ENCODE assay signal across 24 cellular contexts in the genomic region with DNA sequence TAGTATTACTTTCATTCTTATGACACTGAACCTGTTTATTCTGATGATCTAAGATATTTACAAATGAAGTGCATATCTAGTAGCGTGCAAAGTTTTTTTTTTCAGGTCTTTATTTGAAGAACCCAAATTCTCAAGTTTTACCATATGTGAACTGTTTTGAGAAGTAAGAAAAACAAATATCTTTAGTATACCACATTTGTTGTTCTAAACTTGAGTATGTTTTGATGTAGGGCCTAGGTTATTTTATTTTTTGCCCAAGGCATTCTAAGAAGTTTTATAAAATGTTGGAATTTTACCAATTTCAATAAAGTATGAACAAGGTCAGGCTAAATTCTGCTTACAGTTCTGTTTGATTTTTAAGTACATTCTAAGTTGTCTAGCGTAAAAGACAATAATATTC.
"Had no signal": no experiment of that assay in that cellular context is flagged by ENCODE, and none has a peak within 500 bp of the region (broad histone marks: within the 10 kb centered on the region; RNA-seq: fewer than 3 reads in every experiment).

No MANE protein-coding gene starts in this region.

- H3K27ac ChIP-seq: breast epithelium had no signal

- H3K9me3 Mint-ChIP-seq: activated CD8-positive, alpha-beta T cell treated with anti-CD3 and anti-CD28 coated beads for 36 hours; activated T-cell treated with anti-CD3 and anti-CD28 coated beads, Interleukin-2, amount 50 U/mL, for 24 hours; activated T-helper 1 cell treated with anti-CD3 and anti-CD28 coated beads, Interleukin-12 subunit alpha, Interleukin-12 subunit beta, Interleukin-2, Interleukin-4 antibody, amounts not matched to agents 30 ng/mL and 10 ng/mL and 1 ng/mL, durations not matched to agents 14 hours and 24 hours and 36 hours had no signal

- H3K4me3 Mint-ChIP-seq: activated CD4-positive, alpha-beta T cell treated with anti-CD3 and anti-CD28 coated beads for 36 hours; activated CD8-positive, alpha-beta T cell treated with anti-CD3 and anti-CD28 coated beads for 36 hours; activated naive CD8-positive, alpha-beta T cell; activated T-cell treated with anti-CD3 and anti-CD28 coated beads, Interleukin-2, amount 50 U/mL, for 24 hours; activated T-helper 1 cell treated with anti-CD3 and anti-CD28 coated beads, Interleukin-12 subunit alpha, Interleukin-12 subunit beta, Interleukin-2, Interleukin-4 antibody, amounts not matched to agents 30 ng/mL and 10 ng/mL and 1 ng/mL, durations not matched to agents 14 hours and 24 hours and 36 hours had no signal

- DNase-seq: activated CD4-positive, alpha-beta T cell treated with anti-CD3 and anti-CD28 coated beads for 36 hours; activated CD4-positive, alpha-beta T cell treated with anti-CD3 and anti-CD28 coated beads, Interleukin-2, amount 50 U/mL, for 1 hour; activated CD8-positive, alpha-beta memory T cell treated with anti-CD3 and anti-CD28 coated beads, Interleukin-2, amount 50 U/mL, for 48 hours; activated CD8-positive, alpha-beta T cell treated with anti-CD3 and anti-CD28 coated beads for 36 hours; activated effector memory CD4-positive, alpha-beta T cell treated with Interleukin-2 at 50 U/mL for 16 hours; activated naive CD4-positive, alpha-beta T cell treated with Interleukin-2 at 50 U/mL for 16 hours; activated T-cell treated with anti-CD3 and anti-CD28 coated beads, Interleukin-2, amount 50 U/mL, for 24 hours; caudate nucleus; Kasumi-1; KBM-7; NCI-H1105 treated with DMSO at 0.1 percent for 48 hours; NCI-H1436 treated with DMSO at 0.1 percent for 48 hours; NCI-H187; NCI-H2081; NCI-H510A treated with DMSO at 0.1 percent for 48 hours; NK-92 treated with Interleukin-12 subunit alpha and Interleukin-12 subunit beta, amount 100 ng/mL, for 24 hours; OCI-M1; RPMI8226; SK-N-SH; T-helper 1 cell; WERI-Rb-1 had no signal

- H3K36me3 ChIP-seq: breast epithelium had no signal

- H3K27me3 ChIP-seq: breast epithelium had no signal

- H3K4me1 Mint-ChIP-seq: activated CD4-positive, alpha-beta T cell treated with anti-CD3 and anti-CD28 coated beads for 36 hours had no signal

- H3K27me3 Mint-ChIP-seq: activated CD4-positive, alpha-beta T cell treated with anti-CD3 and anti-CD28 coated beads for 36 hours; activated CD8-positive, alpha-beta T cell treated with anti-CD3 and anti-CD28 coated beads for 36 hours; activated naive CD8-positive, alpha-beta T cell; activated T-cell treated with anti-CD3 and anti-CD28 coated beads, Interleukin-2, amount 50 U/mL, for 24 hours had no signal

- H3K9ac ChIP-seq: SK-N-SH had no signal

- H3K27ac Mint-ChIP-seq: activated CD4-positive, alpha-beta T cell treated with anti-CD3 and anti-CD28 coated beads for 36 hours; activated CD8-positive, alpha-beta T cell treated with anti-CD3 and anti-CD28 coated beads for 36 hours; activated naive CD8-positive, alpha-beta T cell; activated T-cell treated with anti-CD3 and anti-CD28 coated beads, Interleukin-2, amount 50 U/mL, for 24 hours; activated T-helper 1 cell treated with anti-CD3 and anti-CD28 coated beads, Interleukin-12 subunit alpha, Interleukin-12 subunit beta, Interleukin-2, Interleukin-4 antibody, amounts not matched to agents 30 ng/mL and 10 ng/mL and 1 ng/mL, durations not matched to agents 14 hours and 24 hours and 36 hours had no signal

- H3K9me3 ChIP-seq: breast epithelium, SK-N-SH had no signal

- H3K4me3 ChIP-seq: breast epithelium had no signal

- H3K4me2 ChIP-seq: SK-N-SH had no signal

- H3K4me1 ChIP-seq: breast epithelium had no signal
